11 cellular contexts compared by ENCODE assay signal in genomic region chr12:49893753-49894752, GRCh38. TPM values are rescaled to one million over a fixed set of nuclear protein-coding genes. Genes with fewer than 3 reads are reported as not detected.
A peak's percentile ranks its signal among the peaks of the same experiment; 100 is the strongest.
DNase-seq lines count a peak whose midpoint lies in the region; ATAC-seq, FAIRE-seq and TF ChIP-seq lines count a peak whose summit lies in the region.
"Had no signal": no experiment of that assay in that cellular context is flagged by ENCODE, and none has a peak within 500 bp of the region (broad histone marks: within the 10 kb centered on the region; RNA-seq: fewer than 3 reads in every experiment).

No MANE protein-coding gene starts in this region.

- peaks cover 15% of the 10 kb centered on the region for H3K4me1 Mint-ChIP-seq in GM23338
- H3K4me1 Mint-ChIP-seq: activated naive CD4-positive, alpha-beta T cell treated with anti-CD3 and anti-CD28 coated beads, Interleukin-2, amount 50 U/mL, for 24 hours had no signal

- H3K27me3 Mint-ChIP-seq in GM23338 (ENCODE audit: insufficient read depth, low read depth, poor library complexity), result peaks cover 14% of the 10 kb centered on the region
- H3K27me3 Mint-ChIP-seq: activated naive CD4-positive, alpha-beta T cell treated with anti-CD3 and anti-CD28 coated beads, Interleukin-2, amount 50 U/mL, for 24 hours had no signal

- CTCF ChIA-PET in endothelial cell of umbilical vein (lab: Charles Lee), result interaction anchor here (0.8 to 2.4 kb wide), 8 partner anchors 13 to 73 kb away, joined by 3 to 8 read pairs (median 4); no protein-coding TSS in a partner anchor

- H3K27me3 ChIP-seq in GM23338 (ENCODE audit: insufficient read depth) (no peaks in the 10 kb centered on the region), endothelial cell of umbilical vein (ENCODE audit: control insufficient read depth in 2 of 2, insufficient read depth in 2 of 2, low read length in 2 of 2) (peaks cover 0 to 9% of the 10 kb centered on the region in 2 experiments), osteoblast (ENCODE audit: insufficient read depth, low read length) (peaks cover 18% of the 10 kb centered on the region)

- no peaks in the 10 kb centered on the region for H3K9me3 Mint-ChIP-seq in GM23338
- H3K9me3 Mint-ChIP-seq: activated naive CD4-positive, alpha-beta T cell treated with anti-CD3 and anti-CD28 coated beads, Interleukin-2, amount 50 U/mL, for 24 hours; naive thymus-derived CD8-positive, alpha-beta T cell had no signal

- BruUV-seq in endothelial cell of umbilical vein (replicated peaks; lab: Mats Ljungman, UMichigan), result no TSS peak

- no peak overlapping the region for H3K27ac Mint-ChIP-seq in GM23338
- H3K27ac Mint-ChIP-seq: activated naive CD4-positive, alpha-beta T cell treated with anti-CD3 and anti-CD28 coated beads, Interleukin-2, amount 50 U/mL, for 24 hours had no signal

- H3K9me2 ChIP-seq in GM23338 (ENCODE audit: insufficient read depth), result no peaks in the 10 kb centered on the region

- intact Hi-C loops in endothelial cell of umbilical vein (cut with micrococcal nuclease), result no loop called here

- H3K79me2 ChIP-seq in GM23338 (replicated peaks; ENCODE audit: insufficient read depth) (no peaks in the 10 kb centered on the region), endothelial cell of umbilical vein (ENCODE audit: control insufficient read depth, insufficient read depth, low read length) (no peaks in the 10 kb centered on the region), osteoblast (ENCODE audit: insufficient read depth, low read length) (no peaks in the 10 kb centered on the region)

- H3F3A ChIP-seq in GM23338 (replicated peaks; ENCODE audit: low read depth), result no peaks in the 10 kb centered on the region

- no peaks in the 10 kb centered on the region for H3K9me1 ChIP-seq in endothelial cell of umbilical vein (replicated peaks; ENCODE audit: control insufficient read depth, extremely low read depth, insufficient read depth, low read length)

- no peak for DNase-seq in GM23338 (ENCODE audit: low spot score)
- DNase-seq in OCI-M1 (lab: John Stamatoyannopoulos, UW), result peak; percentile 24
- DNase-seq in endothelial cell of umbilical vein (ENCODE audit: low read depth, low spot score), result peak; percentile 62
- peak; percentile 53 for DNase-seq in osteoblast (ENCODE audit: insufficient read length, low spot score, missing footprints)
- no peak for DNase-seq in ecto neural progenitor cell (ENCODE audit: low spot score)
- DNase-seq in NCI-H1092 treated with DMSO at 0.1 percent for 48 hours (lab: John Stamatoyannopoulos, UW), result no peak
- DNase-seq: NCI-H2171 treated with DMSO at 0.1 percent for 48 hours; stimulated activated CD4-positive, alpha-beta T cell treated with anti-CD3 and anti-CD28 coated beads, Interleukin-2, amount 100 ng/mL, for 48 hours had no signal

- H3K4me1 ChIP-seq in GM23338 (ENCODE audit: insufficient read depth) (peaks cover 8% of the 10 kb centered on the region; the same call in 1 of the 2 replicates), endothelial cell of umbilical vein (ENCODE audit: control insufficient read depth, extremely low read depth, insufficient read depth, low read length) (peaks cover 6% of the 10 kb centered on the region), osteoblast (ENCODE audit: insufficient read depth, low read length) (no peaks in the 10 kb centered on the region)

- POLR2A ChIA-PET in endothelial cell of umbilical vein (lab: Charles Lee), result no interaction called here

- H3K4me3 Mint-ChIP-seq in GM23338, result no peak overlapping the region
- H3K4me3 Mint-ChIP-seq: activated naive CD4-positive, alpha-beta T cell treated with anti-CD3 and anti-CD28 coated beads, Interleukin-2, amount 50 U/mL, for 24 hours; naive thymus-derived CD8-positive, alpha-beta T cell had no signal

- peak overlapping the region; percentile 28; the same call in 1 of the 2 replicates for H2AFZ ChIP-seq in GM23338
- H2AFZ ChIP-seq in endothelial cell of umbilical vein (ENCODE audit: low read depth, low read length), result peak overlapping the region; percentile 13
- no peak overlapping the region for H2AFZ ChIP-seq in osteoblast (ENCODE audit: low read length)

- H3K27ac ChIP-seq in GM23338 (ENCODE audit: low read depth) (no peak overlapping the region), endothelial cell of umbilical vein (ENCODE audit: insufficient read depth, low read depth, low read length) (no peak overlapping the region), osteoblast (ENCODE audit: low read depth, low read length) (no peak overlapping the region)

- peak; percentile 81 for FAIRE-seq in endothelial cell of umbilical vein (lab: Jason Lieb, UNC)

- no peaks in the 10 kb centered on the region for H3K9me3 ChIP-seq in endothelial cell of umbilical vein (replicated peaks; ENCODE audit: control insufficient read depth, insufficient read depth, low read length)
- H3K9me3 ChIP-seq in osteoblast (ENCODE audit: low read depth, low read length), result no peaks in the 10 kb centered on the region

- no peak for TF ChIP-seq POLR2A in endothelial cell of umbilical vein (IDR thresholded peaks at IDR 0.05; ENCODE audit: low read depth, low read length)

- TF ChIP-seq CTCF in GM23338 (conservative IDR thresholded peaks at IDR 0.05; ENCODE audit: low read depth in 2 of 2) (no peak), endothelial cell of umbilical vein (IDR thresholded peaks at IDR 0.05; ENCODE audit: extremely low read depth in 1 of 2, insufficient read depth in 1 of 2, low read depth in 1 of 2, low read length in 2 of 2) (no peak), osteoblast (IDR thresholded peaks at IDR 0.05; ENCODE audit: extremely low read depth, low read depth, low read length) (no peak)

- H3K36me3 Mint-ChIP-seq in GM23338 (ENCODE audit: low read depth), result no peaks in the 10 kb centered on the region
- H3K36me3 Mint-ChIP-seq: activated naive CD4-positive, alpha-beta T cell treated with anti-CD3 and anti-CD28 coated beads, Interleukin-2, amount 50 U/mL, for 24 hours; naive thymus-derived CD8-positive, alpha-beta T cell had no signal

- dilution Hi-C loops in endothelial cell of umbilical vein (cut with MboI; ENCODE audit: extremely low pct_ligation_motif_present, low sequenced_read_pairs), result no loop called here

- ATAC-seq in GM23338 (peak; percentile 21), HG03039 (IDR thresholded peaks at IDR 0.05; ENCODE audit: unreplicated experiment) (no peak)
- ATAC-seq: naive thymus-derived CD8-positive, alpha-beta T cell had no signal

- no peak overlapping the region for H3K9ac ChIP-seq in endothelial cell of umbilical vein (replicated peaks; ENCODE audit: extremely low read depth, insufficient read depth, low read length)

- H4K20me1 ChIP-seq in GM23338 (replicated peaks; ENCODE audit: insufficient read depth) (no peaks in the 10 kb centered on the region), endothelial cell of umbilical vein (replicated peaks; ENCODE audit: control insufficient read depth, extremely low read depth, insufficient read depth, low read length) (no peaks in the 10 kb centered on the region), osteoblast (ENCODE audit: insufficient read depth, low read length) (no peaks in the 10 kb centered on the region)

- H3K4me2 ChIP-seq in GM23338 (0 out of 2 replicates have a peak overlapping the region, but pooled peaks have one; percentile 32), endothelial cell of umbilical vein (ENCODE audit: insufficient read depth, low read length) (no peak overlapping the region), osteoblast (ENCODE audit: insufficient read depth, low read length) (no peak overlapping the region)

- H3K4me3 ChIP-seq in GM23338 (no peak overlapping the region), endothelial cell of umbilical vein (replicated peaks in 1 of 3; ENCODE audit: insufficient read depth in 1 of 3, low read depth in 1 of 3, low read length in 3 of 3) (no peak overlapping the region), osteoblast (ENCODE audit: insufficient read depth, low read length) (no peak overlapping the region)

- H3K36me3 ChIP-seq in GM23338 (ENCODE audit: insufficient read depth) (no peaks in the 10 kb centered on the region), endothelial cell of umbilical vein (ENCODE audit: control insufficient read depth in 2 of 2, extremely low read depth in 1 of 2, insufficient read depth in 2 of 2, low read length in 2 of 2) (no peaks in the 10 kb centered on the region), osteoblast (ENCODE audit: insufficient read depth, low read length) (no peaks in the 10 kb centered on the region)

RNA-seq across cellular contexts. Expression of gene FAIM2, which starts 9.6 kb away (rescaled TPM):
- 0.08 and 2.0 TPM in 2 replicates for total RNA-seq in GM23338 (2014; rRNA removed; shearing (Covaris generic))
- polyA plus RNA-seq in GM23338 (2016; fragmentation: Nextera tagmentation; extraction: Ambion mirVana) (0.61 and 0.83 TPM in 2 replicates), endothelial cell of umbilical vein (0.01 and 0.22 TPM in 2 replicates)
- total RNA-seq in endothelial cell of umbilical vein (0.12 TPM in 1 of 2 replicates, not detected in the other), osteoblast (0.88 and 1.4 TPM in 2 replicates)
- polyA plus RNA-seq in endothelial cell of umbilical vein (2011; cell fraction: cytosol; rRNA removed), result 0.10 and 0.12 TPM in 2 replicates
- polyA plus RNA-seq in endothelial cell of umbilical vein (2011; cell fraction: nucleus; rRNA removed), result 0.75 TPM in 1 of 2 replicates, not detected in the other
- 0.33 and 0.91 TPM in 2 replicates for polyA plus RNA-seq in endothelial cell of umbilical vein (2012)
- not detected in 2 replicates for polyA minus RNA-seq in endothelial cell of umbilical vein
- 0.20 TPM for polyA minus RNA-seq in endothelial cell of umbilical vein (2011; cell fraction: cytosol; rRNA and poly(A)+ RNA removed)
- polyA minus RNA-seq in endothelial cell of umbilical vein (2011; cell fraction: nucleus; rRNA and poly(A)+ RNA removed), result not detected in 2 replicates
- total RNA-seq: naive thymus-derived CD8-positive, alpha-beta T cell had no signal

RNA-seq across cellular contexts. Expression of gene BCDIN3D, which starts 51.1 kb away (rescaled TPM):
- total RNA-seq in GM23338 (2014; rRNA removed; shearing (Covaris generic)), result 1.8 and 2.1 TPM in 2 replicates
- polyA plus RNA-seq in GM23338 (2016; fragmentation: Nextera tagmentation; extraction: Ambion mirVana) (0.89 and 1.4 TPM in 2 replicates), endothelial cell of umbilical vein (1.8 TPM in 2 replicates)
- total RNA-seq in endothelial cell of umbilical vein (2.5 and 3.1 TPM in 2 replicates), osteoblast (4.7 and 5.4 TPM in 2 replicates)
- 1.5 and 1.7 TPM in 2 replicates for polyA plus RNA-seq in endothelial cell of umbilical vein (2011; cell fraction: cytosol; rRNA removed)
- polyA plus RNA-seq in endothelial cell of umbilical vein (2011; cell fraction: nucleus; rRNA removed), result 1.4 and 1.5 TPM in 2 replicates
- 1.1 and 2.1 TPM in 2 replicates for polyA plus RNA-seq in endothelial cell of umbilical vein (2012)
- polyA minus RNA-seq in endothelial cell of umbilical vein, result 0.92 and 2.1 TPM in 2 replicates
- 1.9 TPM for polyA minus RNA-seq in endothelial cell of umbilical vein (2011; cell fraction: cytosol; rRNA and poly(A)+ RNA removed)
- 1.2 and 2.4 TPM in 2 replicates for polyA minus RNA-seq in endothelial cell of umbilical vein (2011; cell fraction: nucleus; rRNA and poly(A)+ RNA removed)

RNA-seq across cellular contexts. Expression of gene AQP2, which starts 56.5 kb away (rescaled TPM):
- 0.07 TPM in 1 of 2 replicates, not detected in the other for total RNA-seq in GM23338 (2014; rRNA removed; shearing (Covaris generic))
- polyA plus RNA-seq in GM23338 (2016; fragmentation: Nextera tagmentation; extraction: Ambion mirVana) (not detected in 2 replicates), endothelial cell of umbilical vein (not detected in 2 replicates)
- total RNA-seq in endothelial cell of umbilical vein (not detected in 2 replicates), osteoblast (not detected in 2 replicates)
- not detected in 2 replicates for polyA plus RNA-seq in endothelial cell of umbilical vein (2011; cell fraction: cytosol; rRNA removed)
- not detected in 2 replicates for polyA plus RNA-seq in endothelial cell of umbilical vein (2011; cell fraction: nucleus; rRNA removed)
- polyA plus RNA-seq in endothelial cell of umbilical vein (2012), result not detected in 2 replicates
- not detected in 2 replicates for polyA minus RNA-seq in endothelial cell of umbilical vein
- not detected for polyA minus RNA-seq in endothelial cell of umbilical vein (2011; cell fraction: cytosol; rRNA and poly(A)+ RNA removed)
- not detected in 2 replicates for polyA minus RNA-seq in endothelial cell of umbilical vein (2011; cell fraction: nucleus; rRNA and poly(A)+ RNA removed)
- total RNA-seq: naive thymus-derived CD8-positive, alpha-beta T cell had no signal
- polyA plus RNA-seq: naive thymus-derived CD8-positive, alpha-beta T cell had no signal

Comparison
In these comparisons a context has a peak if more than half of its experiments do, and no peak if none do; other contexts are left out.
1. DNase-seq: peak in OCI-M1 (single experiment), endothelial cell of umbilical vein (single experiment) and osteoblast (single experiment); none in GM23338 (single experiment), ecto neural progenitor cell (single experiment) and NCI-H1092 treated with DMSO at 0.1 percent for 48 hours (single experiment).